ENCODE assay signal across 8 cellular contexts in genomic region chr18:36066001-36066400, GRCh38. TPM values are rescaled to one million over a fixed set of nuclear protein-coding genes. Genes with fewer than 3 reads are reported as not detected.
A peak's percentile ranks its signal among the peaks of the same experiment; 100 is the strongest.
DNase-seq lines count a peak whose midpoint lies in the region; ATAC-seq and TF ChIP-seq lines count a peak whose summit lies in the region.

No MANE protein-coding gene starts in this region.

- peak overlapping the region; percentile 88 to 92 for H3K4me3 ChIP-seq in cardiac fibroblast (replicated peaks in 1 of 2; ENCODE audit: low read depth in 2 of 2, low read length in 2 of 2)

- peaks cover 7 to 15% of the 10 kb centered on the region in 2 donors for H3K36me3 Mint-ChIP-seq in CD14-positive monocyte
- no peaks in the 10 kb centered on the region for H3K36me3 Mint-ChIP-seq in naive B cell

- intact Hi-C loops in CD14-positive monocyte (cut with micrococcal nuclease), result loop anchor here (5.0 to 10.0 kb wide), 5 partner anchors 59 to 721 kb away; partner anchors contain the start of genes RMP24 (in 2 of the 2), ELP2 (in 1 of the 2), SLC39A6 (in 1 of the 2) and ZNF24 (in 1 of the 2)

- TF ChIP-seq CTCF in CD14-positive monocyte (IDR thresholded peaks at IDR 0.05), result no peak
- TF ChIP-seq CTCF in cardiac fibroblast (IDR thresholded peaks at IDR 0.05; ENCODE audit: low read depth, low read length), result no peak

- H3K27ac Mint-ChIP-seq in CD14-positive monocyte (peak overlapping the region in 6 of 7 donors; percentile 6 to 98 (median 46)), naive B cell (peak overlapping the region in 4 of 6 donors; percentile 41 to 93 (median 46))

- H3K9me3 Mint-ChIP-seq in CD14-positive monocyte, result peaks cover 0 to 5% (median 0%) of the 10 kb centered on the region in 7 donors
- peaks cover 0 to 2% (median 0%) of the 10 kb centered on the region in 7 donors for H3K9me3 Mint-ChIP-seq in naive B cell

- ATAC-seq in naive B cell (ENCODE audit: low read depth in 2 of 2) (no peak), HG02981 (IDR thresholded peaks at IDR 0.05; ENCODE audit: unreplicated experiment) (no peak), HG03521 (IDR thresholded peaks at IDR 0.05; ENCODE audit: unreplicated experiment) (no peak), HG03439 (IDR thresholded peaks at IDR 0.05; ENCODE audit: unreplicated experiment) (no peak)

- in situ Hi-C loops in KBM-7 (cut with MboI; ENCODE audit: low pct_unique_long_range_greater_than_20kb, low sequenced_read_pairs), result no loop called here

- H3K4me3 Mint-ChIP-seq in CD14-positive monocyte (peak overlapping the region; percentile 88 to 95), naive B cell (peak overlapping the region; percentile 57 to 97 (median 96))

- peaks cover 4 to 5% (median 5%) of the 10 kb centered on the region in 3 donors for H3K27me3 Mint-ChIP-seq in CD14-positive monocyte (ENCODE audit: low read depth in 3 of 3)
- peaks cover 0 to 9% (median 6%) of the 10 kb centered on the region in 3 donors for H3K27me3 Mint-ChIP-seq in naive B cell

- DNase-seq in CD14-positive monocyte (ENCODE audit: low spot score) (no peak), KBM-7 (peak; percentile 16), cardiac fibroblast (ENCODE audit: low read depth in 2 of 2) (peak; percentile 18 to 36), naive B cell (no peak), NOMO-1 treated with dmso at 0.1 percent for 144 hours (lab: John Stamatoyannopoulos, UW; ENCODE audit: unreplicated experiment) (no peak)

- H3K4me1 Mint-ChIP-seq in CD14-positive monocyte (peaks cover 27% of the 10 kb centered on the region), naive B cell (peaks cover 31 to 51% (median 50%) of the 10 kb centered on the region in 3 donors)

RNA-seq across cellular contexts. Expression of gene RPRD1A, which starts 1.4 kb away (rescaled TPM):
- polyA plus RNA-seq in CD14-positive monocyte (10 to 100 TPM in 1 of 2 donors, 1 to 10 TPM in 1; 10.0 to 10.9 TPM), naive B cell (ENCODE audit: low read depth in 6 of 6) (10 to 100 TPM; 10.9 to 25.4 (median 20.4) TPM)

Comparison
In these comparisons a context has a peak if more than half of its experiments do, and no peak if none do; other contexts are left out.
1. DNase-seq: peak in KBM-7 (single experiment) and cardiac fibroblast (2 of 2); none in CD14-positive monocyte (single experiment), naive B cell (single experiment) and NOMO-1 treated with dmso at 0.1 percent for 144 hours (single experiment).